ENCODE assay signal across 17 cellular contexts in the genomic region with DNA sequence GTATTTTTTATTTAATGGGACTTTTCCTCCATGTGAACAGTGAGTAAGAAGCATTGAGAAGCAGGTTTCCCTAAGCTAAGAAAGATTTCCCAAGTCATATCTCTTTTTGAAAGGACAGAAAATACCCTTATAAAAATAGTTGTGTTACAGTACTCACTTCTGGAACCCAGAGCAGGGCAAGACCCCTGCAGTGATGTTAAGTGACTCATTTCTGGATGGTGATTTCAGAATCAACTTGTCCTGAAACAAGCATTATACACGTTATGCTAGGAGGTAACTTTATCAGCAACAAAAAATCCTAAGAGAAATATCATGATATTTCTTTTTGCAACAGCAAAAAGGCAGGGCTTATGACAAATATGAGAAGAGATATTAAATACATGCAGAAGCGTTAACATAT.
A peak's percentile ranks its signal among the peaks of the same experiment; 100 is the strongest.
DNase-seq lines count a peak whose midpoint lies in the region; ATAC-seq and TF ChIP-seq lines count a peak whose summit lies in the region.
"Had no signal": no experiment of that assay in that cellular context is flagged by ENCODE, and none has a peak within 500 bp of the region (broad histone marks: within the 10 kb centered on the region; RNA-seq: fewer than 3 reads in every experiment).

No MANE protein-coding gene starts in this region.

- peak; percentile 74 for DNase-seq in NCI-H69 (lab: John Stamatoyannopoulos, UW)
- DNase-seq in erythroblast (lab: John Stamatoyannopoulos, UW), result no peak
- no peak for DNase-seq in midbrain (lab: John Stamatoyannopoulos, UW)
- DNase-seq in activated CD4-positive, alpha-beta T cell treated with anti-CD3 and anti-CD28 coated beads for 36 hours, result no peak
- DNase-seq: activated naive CD8-positive, alpha-beta T cell treated with anti-CD3 and anti-CD28 coated beads for 36 hours; activated T-cell treated with anti-CD3 and anti-CD28 coated beads for 4 hours; effector CD8-positive, alpha-beta T cell; Kasumi-1; naive B cell; NCI-H1694; NCI-H524 had no signal

- intact Hi-C loops in activated CD4-positive, alpha-beta T cell treated with anti-CD3 and anti-CD28 coated beads for 36 hours (cut with DNase I, micrococcal nuclease), result no loop called here

- no peak overlapping the region for H3K27ac Mint-ChIP-seq in activated CD4-positive, alpha-beta T cell treated with anti-CD3 and anti-CD28 coated beads for 36 hours
- H3K27ac Mint-ChIP-seq: activated naive CD8-positive, alpha-beta T cell treated with anti-CD3 and anti-CD28 coated beads for 36 hours; naive B cell; progenitor cell of endocrine pancreas had no signal

- TF ChIP-seq POLR2A in erythroblast (IDR thresholded peaks at IDR 0.05; ENCODE audit: low read length), result no peak

- no peaks in the 10 kb centered on the region for H3K27me3 Mint-ChIP-seq in activated CD4-positive, alpha-beta T cell treated with anti-CD3 and anti-CD28 coated beads for 36 hours
- H3K27me3 Mint-ChIP-seq: activated naive CD8-positive, alpha-beta T cell treated with anti-CD3 and anti-CD28 coated beads for 36 hours; naive B cell had no signal

- H3K4me1 Mint-ChIP-seq in activated CD4-positive, alpha-beta T cell treated with anti-CD3 and anti-CD28 coated beads for 36 hours, result no peaks in the 10 kb centered on the region
- H3K4me1 Mint-ChIP-seq: activated naive CD8-positive, alpha-beta T cell treated with anti-CD3 and anti-CD28 coated beads for 36 hours; naive B cell had no signal

- H3K36me3 Mint-ChIP-seq in activated CD4-positive, alpha-beta T cell treated with anti-CD3 and anti-CD28 coated beads for 36 hours (ENCODE audit: low read depth), result no peaks in the 10 kb centered on the region
- H3K36me3 Mint-ChIP-seq: activated naive CD8-positive, alpha-beta T cell treated with anti-CD3 and anti-CD28 coated beads for 36 hours; naive B cell had no signal

- POLR2A ChIA-PET in activated CD4-positive, alpha-beta T cell treated with anti-CD3 and anti-CD28 coated beads for 36 hours (lab: Charles Lee), result no interaction called here

- CTCF ChIA-PET in activated CD4-positive, alpha-beta T cell treated with anti-CD3 and anti-CD28 coated beads for 36 hours (lab: Charles Lee), result no interaction called here

- ATAC-seq in GM18511 (IDR thresholded peaks at IDR 0.05; ENCODE audit: unreplicated experiment) (peak; percentile 90), GM21360 (IDR thresholded peaks at IDR 0.05; ENCODE audit: unreplicated experiment) (peak; percentile 78), HG02885 (IDR thresholded peaks at IDR 0.05; ENCODE audit: poor library complexity, unreplicated experiment) (peak; percentile 78), HG03469 (IDR thresholded peaks at IDR 0.05; ENCODE audit: unreplicated experiment) (no peak)
- ATAC-seq in activated CD4-positive, alpha-beta T cell treated with anti-CD3 and anti-CD28 coated beads for 36 hours, result no peak
- ATAC-seq: left lobe of liver had no signal

- no peak overlapping the region for H3K4me3 Mint-ChIP-seq in activated CD4-positive, alpha-beta T cell treated with anti-CD3 and anti-CD28 coated beads for 36 hours
- H3K4me3 Mint-ChIP-seq: activated naive CD8-positive, alpha-beta T cell treated with anti-CD3 and anti-CD28 coated beads for 36 hours; naive B cell had no signal

- H3K9me3 Mint-ChIP-seq in activated CD4-positive, alpha-beta T cell treated with anti-CD3 and anti-CD28 coated beads for 36 hours (ENCODE audit: low read depth), result peaks cover 20% of the 10 kb centered on the region

Comparison
In these comparisons a context has a peak if more than half of its experiments do, and no peak if none do; other contexts are left out.
1. ATAC-seq: peak in GM18511 (single experiment), GM21360 (single experiment) and HG02885 (single experiment); none in HG03469 (single experiment) and activated CD4-positive, alpha-beta T cell treated with anti-CD3 and anti-CD28 coated beads for 36 hours (single experiment).